Comparison of ENCODE assay signal across 11 cellular contexts in the genomic region with DNA sequence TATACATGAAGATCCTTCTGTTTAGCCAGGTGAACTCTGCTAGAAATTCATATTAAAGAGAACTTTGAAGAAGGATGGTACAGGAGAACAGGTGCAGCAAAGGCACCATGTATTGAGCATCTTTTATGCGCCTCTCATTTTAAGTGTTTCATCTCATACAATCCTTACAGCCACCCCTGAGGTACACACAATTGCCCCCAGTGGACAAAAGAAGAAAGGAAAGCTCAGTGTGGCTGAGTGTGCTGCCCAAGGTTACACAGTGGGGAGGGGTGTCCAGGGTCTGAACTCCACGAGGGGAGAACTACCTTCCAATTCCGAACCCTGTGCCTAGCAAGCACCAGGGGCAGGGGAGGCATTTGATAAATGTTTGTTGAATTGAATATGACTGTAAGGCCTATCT.
DNase-seq lines count a peak whose midpoint lies in the region; ATAC-seq and TF ChIP-seq lines count a peak whose summit lies in the region.
"Had no signal": no experiment of that assay in that cellular context is flagged by ENCODE, and none has a peak within 500 bp of the region (broad histone marks: within the 10 kb centered on the region; RNA-seq: fewer than 3 reads in every experiment).

No MANE protein-coding gene starts in this region.

- TF ChIP-seq CTCF in BJ (IDR thresholded peaks at IDR 0.05; ENCODE audit: insufficient read depth, low read depth, low read length) (0 out of 2 replicates have a peak, but pooled peaks have one; percentile 2), LNCaP clone FGC (IDR thresholded peaks at IDR 0.05; ENCODE audit: control insufficient read depth, extremely low read depth, insufficient read depth) (peak; percentile 17; the same call in 1 of the 2 replicates), epithelial cell of proximal tubule (conservative IDR thresholded peaks at IDR 0.05; ENCODE audit: low read depth, low read length) (peak; percentile 38)

- DNase-seq in BJ (ENCODE audit: low read depth) (no peak), LNCaP clone FGC (ENCODE audit: low read depth) (no peak), epithelial cell of proximal tubule (ENCODE audit: low read depth) (no peak), GM19238 (ENCODE audit: insufficient read length, low spot score) (no peak), NCI-H2196 (lab: John Stamatoyannopoulos, UW; ENCODE audit: unreplicated experiment) (no peak), activated gamma-delta T cell (lab: John Stamatoyannopoulos, UW) (no peak)
- DNase-seq: C1 segment of cervical spinal cord, NCI-H1436, OCI-M1 had no signal

- CTCF ChIA-PET in BJ (lab: Yijun Ruan, JAX) = no interaction called here

- H3K4me3 ChIP-seq in BJ (ENCODE audit: low read depth, low read length) (no peak overlapping the region), LNCaP clone FGC (ENCODE audit: low read depth, low read length) (no peak overlapping the region), epithelial cell of proximal tubule (ENCODE audit: low read depth, low read length) (no peak overlapping the region)

- ATAC-seq in GM18909 (IDR thresholded peaks at IDR 0.05; ENCODE audit: poor library complexity, unreplicated experiment) = peak; percentile 61
- no peak for ATAC-seq in GM21737 (IDR thresholded peaks at IDR 0.05; ENCODE audit: unreplicated experiment)

- H3K36me3 ChIP-seq in BJ (ENCODE audit: control insufficient read depth, insufficient read depth, low read length) = no peaks in the 10 kb centered on the region

- H3K27me3 ChIP-seq in BJ (ENCODE audit: control insufficient read depth, insufficient read depth, low read length) = no peaks in the 10 kb centered on the region

- POLR2A ChIA-PET in BJ (lab: Charles Lee) = no interaction called here
